In the genomic region with DNA sequence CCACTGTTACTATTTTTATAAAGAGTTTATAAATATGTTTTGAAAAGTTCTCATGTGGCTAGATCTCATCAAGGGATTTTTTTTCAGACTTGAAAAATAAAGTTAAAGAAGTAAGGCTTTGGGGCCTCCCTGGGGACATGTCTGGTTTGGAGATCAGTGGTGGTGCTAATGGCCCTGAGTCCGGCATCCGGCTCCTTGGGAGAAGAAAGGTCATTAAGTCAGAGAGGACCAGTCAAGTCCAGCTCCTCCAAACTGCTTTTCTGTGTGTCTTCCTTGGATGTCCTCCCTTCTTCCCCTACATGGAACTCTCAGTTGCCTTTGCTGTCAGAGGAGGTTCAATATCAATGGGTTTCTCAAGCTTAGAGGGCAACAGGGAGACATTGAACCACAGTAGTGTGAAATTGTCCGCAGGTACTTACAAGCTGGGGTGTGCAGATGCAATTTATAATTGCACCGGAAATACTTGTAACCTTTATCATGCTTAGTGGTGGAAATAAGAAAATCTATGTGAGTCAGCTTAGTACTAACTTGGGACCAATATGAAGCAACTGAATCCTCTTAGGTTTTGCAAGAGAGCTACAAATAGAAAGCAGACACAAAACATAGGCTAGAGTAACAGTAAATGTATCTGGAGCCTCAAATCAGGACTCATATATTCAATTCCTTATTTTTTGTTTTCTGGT, we compare ENCODE assay signal across 12 cellular contexts.
DNase-seq lines count a peak whose midpoint lies in the region; ATAC-seq, FAIRE-seq and TF ChIP-seq lines count a peak whose summit lies in the region.
"Had no signal": no experiment of that assay in that cellular context is flagged by ENCODE, and none has a peak within 500 bp of the region (broad histone marks: within the 10 kb centered on the region; RNA-seq: fewer than 3 reads in every experiment).

No MANE protein-coding gene starts in this region.

- H3K79me2 ChIP-seq in fibroblast of lung (ENCODE audit: control insufficient read depth, insufficient read depth, low read length) (peaks cover 85% of the 10 kb centered on the region), smooth muscle cell (ENCODE audit: low read depth) (peaks cover 82% of the 10 kb centered on the region)

- H4K20me1 ChIP-seq in fibroblast of lung (ENCODE audit: control insufficient read depth, extremely low read depth, insufficient read depth, low read length) = no peaks in the 10 kb centered on the region
- peaks cover 84% of the 10 kb centered on the region for H4K20me1 ChIP-seq in smooth muscle cell (ENCODE audit: low read depth)

- no peak for FAIRE-seq in H54 (lab: Jason Lieb, UNC)
- no peak for FAIRE-seq in RCC 7860 (lab: Jason Lieb, UNC)

- TF ChIP-seq POLR2A in H54 (IDR thresholded peaks at IDR 0.05; ENCODE audit: low read depth, low read length) (no peak), vagina (IDR thresholded peaks at IDR 0.05) (no peak)

- intact Hi-C loops in vagina (cut with DNase I) = loop anchor here (10.0 kb wide), 1 partner anchor 144 kb away; a partner anchor contains a TSS

- H3K27ac ChIP-seq in fibroblast of lung (ENCODE audit: insufficient read depth, low read length) (peak overlapping the region; percentile 33), smooth muscle cell (ENCODE audit: low read depth) (peak overlapping the region; percentile 99), vagina (no peak overlapping the region)

- 35% methylated on average over 4 of the region's 4 CpGs for WGBS in smooth muscle cell (ENCODE audit: low lambda C conversion rate)

- no peak for ATAC-seq in HG02759 (IDR thresholded peaks at IDR 0.05; ENCODE audit: unreplicated experiment)
- ATAC-seq: Panc1, WTC11 had no signal

- no peak overlapping the region for H3K4me3 ChIP-seq in fibroblast of lung (replicated peaks in 1 of 4; ENCODE audit: control extremely low read depth in 1 of 4, insufficient read depth in 1 of 4, low read depth in 3 of 4, low read length in 4 of 4)
- H3K4me3 ChIP-seq in smooth muscle cell = no peak overlapping the region
- no peak overlapping the region for H3K4me3 ChIP-seq in vagina

- peak; percentile 21 for DNase-seq in H54 (ENCODE audit: insufficient read length, low spot score)
- peak; percentile 34 for DNase-seq in RCC 7860 (ENCODE audit: low spot score)
- peak; percentile 84 to 93 for DNase-seq in fibroblast of lung (ENCODE audit: low read depth in 2 of 2)
- DNase-seq in smooth muscle cell (lab: John Stamatoyannopoulos, UW; ENCODE audit: unreplicated experiment) = no peak
- DNase-seq in NCI-H524 treated with DMSO at 0.1 percent for 48 hours (lab: John Stamatoyannopoulos, UW) = no peak
- DNase-seq in vagina (ENCODE audit: extremely low spot score in 2 of 2) = no peak
- DNase-seq: activated T-cell treated with anti-CD3 and anti-CD28 coated beads, Interleukin-2, amount 50 U/mL, for 1 hour; kidney glomerular epithelial cell; NCI-H2029 had no signal

- H3K27me3 ChIP-seq in fibroblast of lung (ENCODE audit: control insufficient read depth, insufficient read depth, low read length) (no peaks in the 10 kb centered on the region), smooth muscle cell (ENCODE audit: low read depth) (no peaks in the 10 kb centered on the region), vagina (no peaks in the 10 kb centered on the region)

- no peak for TF ChIP-seq CTCF in fibroblast of lung (conservative IDR thresholded peaks at IDR 0.05 in 1 of 2, IDR thresholded peaks at IDR 0.05 in 1 of 2; ENCODE audit: low read depth in 1 of 2, low read length in 2 of 2)
- TF ChIP-seq CTCF in smooth muscle cell (IDR thresholded peaks at IDR 0.05; ENCODE audit: borderline replicate concordance, insufficient read depth, poor library complexity, severe bottlenecking) = no peak
- no peak for TF ChIP-seq CTCF in vagina (IDR thresholded peaks at IDR 0.05)

- H3K9ac ChIP-seq in fibroblast of lung (ENCODE audit: insufficient read depth, low read length) (no peak overlapping the region), smooth muscle cell (ENCODE audit: low read depth) (peak overlapping the region; percentile 49)

- peak overlapping the region; percentile 48 for H3K4me2 ChIP-seq in fibroblast of lung (ENCODE audit: extremely low read depth, insufficient read depth, low read length)
- H3K4me2 ChIP-seq in smooth muscle cell = peak overlapping the region; percentile 66

- H2AFZ ChIP-seq in fibroblast of lung (ENCODE audit: low read length) = no peak overlapping the region
- H2AFZ ChIP-seq in smooth muscle cell (ENCODE audit: low read depth) = no peak overlapping the region

- H3F3A ChIP-seq in smooth muscle cell (ENCODE audit: low read depth) = peaks cover 44% of the 10 kb centered on the region

- H3K4me1 ChIP-seq in fibroblast of lung (ENCODE audit: control insufficient read depth, extremely low read depth, insufficient read depth, low read length) (peaks cover 42% of the 10 kb centered on the region), smooth muscle cell (ENCODE audit: low read depth) (peaks cover 44% of the 10 kb centered on the region), vagina (peaks cover 33% of the 10 kb centered on the region)

- H3K9me3 ChIP-seq in fibroblast of lung (ENCODE audit: control insufficient read depth, insufficient read depth, low read depth, low read length) (no peaks in the 10 kb centered on the region), smooth muscle cell (replicated peaks; ENCODE audit: low read depth) (no peaks in the 10 kb centered on the region), vagina (no peaks in the 10 kb centered on the region)

- H3K36me3 ChIP-seq in fibroblast of lung (ENCODE audit: control insufficient read depth, insufficient read depth, low read length) = no peaks in the 10 kb centered on the region
- H3K36me3 ChIP-seq in smooth muscle cell (ENCODE audit: low read depth) = no peaks in the 10 kb centered on the region
- H3K36me3 ChIP-seq in vagina = no peaks in the 10 kb centered on the region

Comparison
In these comparisons a context has a peak if more than half of its experiments do, and no peak if none do; other contexts are left out.
1. DNase-seq: peak in H54 (single experiment), RCC 7860 (single experiment) and fibroblast of lung (2 of 2); none in smooth muscle cell (single experiment), NCI-H524 treated with DMSO at 0.1 percent for 48 hours (single experiment) and vagina (0 of 2).